Comparison of ENCODE assay signal across 23 cellular contexts in genomic region chr18:63202814-63203213, GRCh38.
A peak's percentile ranks its signal among the peaks of the same experiment; 100 is the strongest.
DNase-seq lines count a peak whose midpoint lies in the region; ATAC-seq and TF ChIP-seq lines count a peak whose summit lies in the region.
"Had no signal": no experiment of that assay in that cellular context is flagged by ENCODE, and none has a peak within 500 bp of the region (broad histone marks: within the 10 kb centered on the region; RNA-seq: fewer than 3 reads in every experiment).

No MANE protein-coding gene starts in this region.

- H3K9me3 Mint-ChIP-seq in activated CD4-positive, alpha-beta memory T cell treated with anti-CD3 and anti-CD28 coated beads for 36 hours: no peaks in the 10 kb centered on the region
- H3K9me3 Mint-ChIP-seq in endodermal cell: no peaks in the 10 kb centered on the region
- H3K9me3 Mint-ChIP-seq: CD4-positive, alpha-beta T cell; IgD-negative memory B cell; T-helper 1 cell treated with Interleukin-12 subunit alpha and Interleukin-12 subunit beta and Interleukin-4 antibody, amounts not matched to agents 30 μg/mL and 1 μg/mL, for 36 hours had no signal

- H3K9ac ChIP-seq in endodermal cell (ENCODE audit: extremely low read depth, low read length, poor library complexity, severe bottlenecking): no peak overlapping the region

- CTCF ChIA-PET in activated CD4-positive, alpha-beta memory T cell treated with anti-CD3 and anti-CD28 coated beads for 36 hours (lab: Charles Lee): interaction anchor here (0.9 to 3.2 kb wide), 5 partner anchors 47 to 116 kb away, joined by 3 to 17 read pairs (median 3); partner anchors contain the start of gene BCL2

- no peak for ATAC-seq in heart left ventricle
- no peak for ATAC-seq in foreskin keratinocyte
- ATAC-seq: left cardiac atrium had no signal

- no peak overlapping the region for H3K4me3 Mint-ChIP-seq in activated CD4-positive, alpha-beta memory T cell treated with anti-CD3 and anti-CD28 coated beads for 36 hours
- H3K4me3 Mint-ChIP-seq in endodermal cell: no peak overlapping the region
- H3K4me3 Mint-ChIP-seq: CD4-positive, alpha-beta T cell; IgD-negative memory B cell had no signal

- H3K27ac Mint-ChIP-seq in activated CD4-positive, alpha-beta memory T cell treated with anti-CD3 and anti-CD28 coated beads for 36 hours: peak overlapping the region; percentile 62
- H3K27ac Mint-ChIP-seq in endodermal cell: no peak overlapping the region
- H3K27ac Mint-ChIP-seq: T-helper 1 cell treated with Interleukin-12 subunit alpha and Interleukin-12 subunit beta and Interleukin-4 antibody, amounts not matched to agents 30 μg/mL and 1 μg/mL, for 36 hours had no signal

- H3K36me3 ChIP-seq in cardiac muscle cell (no peaks in the 10 kb centered on the region), heart left ventricle (no peaks in the 10 kb centered on the region), endodermal cell (ENCODE audit: control insufficient read depth, insufficient read depth, low read length) (no peaks in the 10 kb centered on the region)
- H3K36me3 ChIP-seq: SJSA1, uterus had no signal

- no peak overlapping the region for H3K4me3 ChIP-seq in cardiac muscle cell
- H3K4me3 ChIP-seq in heart left ventricle: no peak overlapping the region
- H3K4me3 ChIP-seq in endodermal cell (ENCODE audit: low read length): no peak overlapping the region
- no peak overlapping the region for H3K4me3 ChIP-seq in foreskin fibroblast (ENCODE audit: low read depth in 1 of 2, low read length in 2 of 2)
- H3K4me3 ChIP-seq: dorsolateral prefrontal cortex, SJSA1, skin epidermis, uterus had no signal

- TF ChIP-seq CTCF in cardiac muscle cell (IDR thresholded peaks at IDR 0.05; ENCODE audit: low read depth, low read length) (no peak), heart left ventricle (IDR thresholded peaks at IDR 0.05) (no peak), endodermal cell (conservative IDR thresholded peaks at IDR 0.05) (no peak), foreskin keratinocyte (conservative IDR thresholded peaks at IDR 0.05) (no peak), foreskin fibroblast (IDR thresholded peaks at IDR 0.05; ENCODE audit: low read depth, low read length) (no peak)

- H3K27ac ChIP-seq in cardiac muscle cell (peak overlapping the region; percentile 63), heart left ventricle (no peak overlapping the region), endodermal cell (ENCODE audit: low read depth, low read length) (peak overlapping the region; percentile 55), foreskin keratinocyte (no peak overlapping the region)
- H3K27ac ChIP-seq: SJSA1, uterus, VCaP had no signal

- H3K4me1 ChIP-seq in cardiac muscle cell (ENCODE audit: low read depth) (peaks cover 16% of the 10 kb centered on the region), heart left ventricle (peaks cover 0 to 32% (median 3%) of the 10 kb centered on the region in 12 donors), endodermal cell (ENCODE audit: control insufficient read depth, insufficient read depth, low read length) (no peaks in the 10 kb centered on the region), foreskin keratinocyte (no peaks in the 10 kb centered on the region)
- H3K4me1 ChIP-seq: uterus had no signal

- POLR2A ChIA-PET in activated CD4-positive, alpha-beta memory T cell treated with anti-CD3 and anti-CD28 coated beads for 36 hours (lab: Charles Lee): interaction anchor here (0.6 to 2.2 kb wide), 3 partner anchors 11 to 115 kb away, joined by 3 to 5 read pairs (median 5); no protein-coding TSS in a partner anchor

- 90 to 93% (median 92%) methylated on average over 8 of the region's 8 CpGs for WGBS in heart left ventricle, 4 donors
- WGBS in endodermal cell (ENCODE audit: insufficient coverage in 1 of 2, insufficient read length in 1 of 2), 2 experiments: 84 to 85% methylated on average over 5 to 8 of the region's 8 CpGs

- peaks cover 11% of the 10 kb centered on the region for H3K36me3 Mint-ChIP-seq in activated CD4-positive, alpha-beta memory T cell treated with anti-CD3 and anti-CD28 coated beads for 36 hours
- H3K36me3 Mint-ChIP-seq in endodermal cell (ENCODE audit: low read depth): no peaks in the 10 kb centered on the region

- peak in 1 of 2 donors; percentile 49 for DNase-seq in cardiac muscle cell (ENCODE audit: low read depth in 1 of 2, low spot score in 1 of 2)
- no peak for DNase-seq in heart left ventricle
- DNase-seq in activated CD4-positive, alpha-beta memory T cell treated with anti-CD3 and anti-CD28 coated beads for 36 hours: no peak
- DNase-seq in endodermal cell: no peak
- DNase-seq in foreskin keratinocyte: no peak
- DNase-seq in epidermal melanocyte (ENCODE audit: insufficient read length, low spot score): no peak
- DNase-seq in foreskin fibroblast: no peak
- DNase-seq: activated naive CD4-positive, alpha-beta T cell treated with anti-CD3 and anti-CD28 coated beads, Interleukin-2, amount 50 U/mL, for 16 hours; CD4-positive, alpha-beta T cell; cerebellar nuclear complex; DMS153; dorsolateral prefrontal cortex; left cardiac atrium; NCI-H2081; NCI-H345; NCI-H748 treated with DMSO at 0.1 percent for 48 hours; stimulated activated CD4-positive, alpha-beta T cell treated with anti-CD3 and anti-CD28 coated beads, Interleukin-1b, Interleukin-23, amount 100 ng/mL, for 48 hours; uterus had no signal

- no peak for TF ChIP-seq POLR2A in heart left ventricle (IDR thresholded peaks at IDR 0.05)

- intact Hi-C loops in heart left ventricle (cut with DNase I): no loop called here
- intact Hi-C loops in activated CD4-positive, alpha-beta memory T cell treated with anti-CD3 and anti-CD28 coated beads for 36 hours (cut with micrococcal nuclease): no loop called here

- H3K4me1 Mint-ChIP-seq in activated CD4-positive, alpha-beta memory T cell treated with anti-CD3 and anti-CD28 coated beads for 36 hours (ENCODE audit: low read depth): peaks cover 64% of the 10 kb centered on the region
- no peaks in the 10 kb centered on the region for H3K4me1 Mint-ChIP-seq in endodermal cell

- no peaks in the 10 kb centered on the region for H3K27me3 Mint-ChIP-seq in activated CD4-positive, alpha-beta memory T cell treated with anti-CD3 and anti-CD28 coated beads for 36 hours
- peaks cover 1% of the 10 kb centered on the region for H3K27me3 Mint-ChIP-seq in endodermal cell (ENCODE audit: insufficient read depth)
- H3K27me3 Mint-ChIP-seq: CD4-positive, alpha-beta T cell; IgD-negative memory B cell had no signal

- H3K27me3 ChIP-seq in cardiac muscle cell (no peaks in the 10 kb centered on the region), heart left ventricle (no peaks in the 10 kb centered on the region), endodermal cell (ENCODE audit: control insufficient read depth, insufficient read depth, low read length, poor library complexity, severe bottlenecking) (no peaks in the 10 kb centered on the region), foreskin keratinocyte (peaks cover 4% of the 10 kb centered on the region)
- H3K27me3 ChIP-seq: dorsolateral prefrontal cortex, SJSA1, uterus had no signal

- no peaks in the 10 kb centered on the region for H3K9me3 ChIP-seq in cardiac muscle cell (ENCODE audit: low read depth)
- H3K9me3 ChIP-seq in heart left ventricle: no peaks in the 10 kb centered on the region
- H3K9me3 ChIP-seq in endodermal cell (ENCODE audit: control insufficient read depth, low read length): no peaks in the 10 kb centered on the region
- H3K9me3 ChIP-seq: SJSA1, uterus had no signal

Comparison
In these comparisons a context has a peak if more than half of its experiments do, and no peak if none do; other contexts are left out.
1. H3K27ac ChIP-seq: peak in cardiac muscle cell (single experiment) and endodermal cell (single experiment); none in heart left ventricle (0 of 12) and foreskin keratinocyte (single experiment).